ENCODE assay signal across 33 cellular contexts in genomic region chr1:62107923-62108322, GRCh38.
"Had no signal": no experiment of that assay in that cellular context is flagged by ENCODE, and none has a peak within 500 bp of the region (broad histone marks: within the 10 kb centered on the region; RNA-seq: fewer than 3 reads in every experiment).

No MANE protein-coding gene starts in this region.

- H3K9me3 ChIP-seq: adrenal gland, ascending aorta, body of pancreas, breast epithelium had no signal

- H3K4me1 ChIP-seq: ascending aorta, body of pancreas, breast epithelium had no signal

- FAIRE-seq: astrocyte, bronchial epithelial cell had no signal

- H3K27ac ChIP-seq: adrenal gland, ascending aorta, body of pancreas, brain microvascular endothelial cell, breast epithelium, cardiac muscle cell had no signal

- H3K27me3 ChIP-seq: adrenal gland, ascending aorta, body of pancreas, brain microvascular endothelial cell, breast epithelium, cardiac muscle cell had no signal

- H3K4me3 ChIP-seq: adrenal gland, ascending aorta, body of pancreas, breast epithelium, cardiac muscle cell had no signal

- DNase-seq: activated effector memory CD4-positive, alpha-beta T cell treated with anti-CD3 and anti-CD28 coated beads, Interleukin-2, amount 50 U/mL, for 16 hours; activated effector memory CD4-positive, alpha-beta T cell treated with Interleukin-2 at 50 U/mL for 16 hours; activated gamma-delta T cell; activated gamma-delta T cell treated with Interleukin-2 at 50 U/mL for 16 hours; activated naive CD4-positive, alpha-beta T cell; activated naive CD4-positive, alpha-beta T cell treated with anti-CD3 and anti-CD28 coated beads for 36 hours; activated naive CD4-positive, alpha-beta T cell treated with anti-CD3 and anti-CD28 coated beads, Interleukin-2, amount 10 ng/mL, durations not matched to agents 7 days and 5 days; activated naive CD4-positive, alpha-beta T cell treated with anti-CD3 and anti-CD28 coated beads, Interleukin-2, amount 50 U/mL, for 16 hours; activated naive CD4-positive, alpha-beta T cell treated with Interleukin-2 at 50 U/mL for 16 hours; activated naive CD8-positive, alpha-beta T cell treated with anti-CD3 and anti-CD28 coated beads for 36 hours; activated naive CD8-positive, alpha-beta T cell treated with anti-CD3 and anti-CD28 coated beads, Interleukin-2, amount 10 ng/mL, durations not matched to agents 7 days and 5 days; activated naive CD8-positive, alpha-beta T cell treated with anti-CD3 and anti-CD28 coated beads, Interleukin-2, amount 50 U/mL, for 24 hours; activated T-cell treated with anti-CD3 and anti-CD28 coated beads, Interleukin-2, amount 50 U/mL, for 24 hours; activated T-cell treated with anti-CD3 and anti-CD28 coated beads, Interleukin-2, amount 50 U/mL, for 4 hours; activated T-cell treated with anti-CD3 and anti-CD28 coated beads, Interleukin-2, amount 50 U/mL, for 48 hours; activated T-cell treated with anti-CD3 and anti-CD28 coated beads, Interleukin-2, amount 50 U/mL, for 72 hours; adrenal gland; amniotic stem cell; amygdala; anterior cingulate cortex; aorta; body of pancreas; brain microvascular endothelial cell; caudate nucleus; central memory CD4-positive, alpha-beta T cell; cerebellar nuclear complex had no signal

- ATAC-seq: activated naive CD4-positive, alpha-beta T cell treated with anti-CD3 and anti-CD28 coated beads, Interleukin-2, amount 50 U/mL, for 72 hours; activated naive CD8-positive, alpha-beta T cell treated with anti-CD3 and anti-CD28 coated beads, Interleukin-2, amount 50 U/mL, for 24 hours; activated T-cell treated with anti-CD3 and anti-CD28 coated beads, Interleukin-2, amount 50 U/mL, for 4 hours; activated T-cell treated with anti-CD3 and anti-CD28 coated beads, Interleukin-2, amount 50 U/mL, for 72 hours; activated T-helper 17 cell treated with anti-CD3 and anti-CD28 coated beads, Interleukin-2, amount 50 U/mL, for 72 hours; body of pancreas had no signal

- H3K36me3 ChIP-seq: adrenal gland, ascending aorta, brain microvascular endothelial cell, breast epithelium, cardiac muscle cell had no signal
